Comparison of ENCODE assay signal across 1 cellular context in the genomic region with DNA sequence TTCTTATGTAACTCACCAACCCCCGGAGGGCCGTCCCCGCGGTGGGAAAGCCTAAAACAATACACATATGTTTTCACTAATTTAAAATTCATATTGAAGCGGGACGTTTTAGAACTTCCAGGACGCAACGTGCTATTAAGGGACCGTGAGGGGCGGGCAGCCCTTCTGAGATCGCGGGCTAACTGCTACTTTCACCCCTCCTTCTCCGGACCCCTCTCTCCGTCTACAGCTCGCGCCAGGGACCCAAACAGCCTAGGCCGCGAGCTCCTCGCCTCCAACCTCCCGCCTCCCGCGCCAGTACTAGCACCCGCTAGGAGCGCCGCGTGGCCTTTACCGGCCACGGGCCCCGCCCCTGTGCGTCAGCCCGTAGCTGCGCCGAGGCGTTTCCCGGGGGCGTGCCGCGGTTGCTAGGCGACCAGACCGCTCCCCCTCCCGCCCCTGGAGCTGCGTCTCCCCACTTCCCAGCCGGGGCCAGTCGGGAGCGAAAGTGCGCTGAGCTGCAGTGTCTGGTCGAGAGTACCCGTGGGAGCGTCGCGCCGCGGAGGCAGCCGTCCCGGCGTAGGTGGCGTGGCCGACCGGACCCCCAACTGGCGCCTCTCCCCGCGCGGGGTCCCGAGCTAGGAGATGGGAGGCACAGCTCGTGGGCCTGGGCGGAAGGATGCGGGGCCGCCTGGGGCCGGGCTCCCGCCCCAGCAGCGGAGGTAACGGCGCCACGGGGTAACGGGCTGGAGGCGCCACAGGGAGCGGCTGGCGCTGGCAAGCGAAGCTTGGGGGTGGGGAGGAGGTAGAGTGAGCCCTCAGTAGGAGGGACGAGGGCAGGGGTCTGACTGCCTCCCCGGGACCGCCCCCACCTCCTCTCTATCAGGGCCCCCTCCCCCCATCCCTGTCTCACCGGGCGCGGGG.
A peak's percentile ranks its signal among the peaks of the same experiment; 100 is the strongest.
TF ChIP-seq lines count a peak whose summit lies in the region.

Gene DYRK3, plus strand, starts transcription at position 457 of the 903 bp plus-strand sequence. Its CDS starts 168 bp downstream, at position 625.

TF ChIP-seq in HepG2, 621 proteins besides CTCF, POLR2A, EP300 and RAD21 (continued from another document and continues in another):
- peak; percentile 53; the same call in 1 of the 2 replicates for TF ChIP-seq E2F1 (CRISPR knock-in tag; IDR thresholded peaks at IDR 0.05)
- TF ChIP-seq, protein P1, sequence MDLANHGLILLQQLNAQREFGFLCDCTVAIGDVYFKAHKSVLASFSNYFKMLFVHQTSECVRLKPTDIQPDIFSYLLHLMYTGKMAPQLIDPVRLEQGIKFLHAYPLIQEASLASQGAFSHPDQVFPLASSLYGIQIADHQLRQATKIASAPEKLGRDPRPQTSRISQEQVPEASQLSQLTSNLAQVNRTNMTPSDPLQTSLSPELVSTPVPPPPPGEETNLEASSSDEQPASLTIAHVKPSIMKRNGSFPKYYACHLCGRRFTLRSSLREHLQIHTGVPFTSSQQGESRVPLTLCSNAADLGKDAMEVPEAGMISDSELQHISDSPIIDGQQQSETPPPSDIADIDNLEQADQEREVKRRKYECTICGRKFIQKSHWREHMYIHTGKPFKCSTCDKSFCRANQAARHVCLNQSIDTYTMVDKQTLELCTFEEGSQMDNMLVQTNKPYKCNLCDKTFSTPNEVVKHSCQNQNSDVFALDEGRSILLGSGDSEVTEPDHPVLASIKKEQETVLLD (CRISPR knock-in tag; IDR thresholded peaks at IDR 0.05; ENCODE audit: low read depth) = 0 out of 2 replicates have a peak, but pooled peaks have one; percentile 63
- peak; percentile 85 for TF ChIP-seq RBFOX2 (IDR thresholded peaks at IDR 0.05; ENCODE audit: low read depth, low read length)
- TF ChIP-seq AHR (CRISPR knock-in tag; IDR thresholded peaks at IDR 0.05) = no peak
- TF ChIP-seq, protein P2, sequence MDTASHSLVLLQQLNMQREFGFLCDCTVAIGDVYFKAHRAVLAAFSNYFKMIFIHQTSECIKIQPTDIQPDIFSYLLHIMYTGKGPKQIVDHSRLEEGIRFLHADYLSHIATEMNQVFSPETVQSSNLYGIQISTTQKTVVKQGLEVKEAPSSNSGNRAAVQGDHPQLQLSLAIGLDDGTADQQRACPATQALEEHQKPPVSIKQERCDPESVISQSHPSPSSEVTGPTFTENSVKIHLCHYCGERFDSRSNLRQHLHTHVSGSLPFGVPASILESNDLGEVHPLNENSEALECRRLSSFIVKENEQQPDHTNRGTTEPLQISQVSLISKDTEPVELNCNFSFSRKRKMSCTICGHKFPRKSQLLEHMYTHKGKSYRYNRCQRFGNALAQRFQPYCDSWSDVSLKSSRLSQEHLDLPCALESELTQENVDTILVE (CRISPR knock-in tag; IDR thresholded peaks at IDR 0.05) = no peak
- TF ChIP-seq ARNT (IDR thresholded peaks at IDR 0.05) = no peak
- TF ChIP-seq AKAP8 (CRISPR knock-in tag; IDR thresholded peaks at IDR 0.05) = no peak
- TF ChIP-seq CBX5 (CRISPR knock-in tag; IDR thresholded peaks at IDR 0.05; ENCODE audit: borderline replicate concordance) = peak; percentile 53; the same call in 1 of the 2 replicates
- TF ChIP-seq REL (CRISPR knock-in tag; conservative IDR thresholded peaks at IDR 0.05) = peak; percentile 59; the same call in 1 of the 2 replicates
- TF ChIP-seq RBAK (CRISPR knock-in tag; IDR thresholded peaks at IDR 0.05) = no peak
- no peak for TF ChIP-seq NONO (IDR thresholded peaks at IDR 0.05)
- peak; percentile 23; the same call in 1 of the 2 replicates for TF ChIP-seq NONO (CRISPR knock-in tag; conservative IDR thresholded peaks at IDR 0.05)
- peak; percentile 61; the same call in 1 of the 2 replicates for TF ChIP-seq ZNF660 (CRISPR knock-in tag; IDR thresholded peaks at IDR 0.05; ENCODE audit: borderline replicate concordance, low read depth)
- TF ChIP-seq ZNF597 (CRISPR knock-in tag; IDR thresholded peaks at IDR 0.05) = no peak
- peak; percentile 81 for TF ChIP-seq KLF11 (CRISPR knock-in tag; IDR thresholded peaks at IDR 0.05)
- TF ChIP-seq YEATS4 (CRISPR knock-in tag; IDR thresholded peaks at IDR 0.05; ENCODE audit: borderline replicate concordance) = peak; percentile 83; the same call in 1 of the 2 replicates
- no peak for TF ChIP-seq CCAR2 (optimal IDR thresholded peaks at IDR 0.05; ENCODE audit: low read depth, low read length)
- TF ChIP-seq ZNF292 (CRISPR knock-in tag; IDR thresholded peaks at IDR 0.05; ENCODE audit: borderline replicate concordance, low read depth) = 0 out of 2 replicates have a peak, but pooled peaks have one; percentile 30
- TF ChIP-seq TFAP4 (IDR thresholded peaks at IDR 0.05; ENCODE audit: borderline replicate concordance, low read depth) = 0 out of 2 replicates have a peak, but pooled peaks have one; percentile 24
- 0 out of 2 replicates have a peak, but pooled peaks have one; percentile 32 for TF ChIP-seq GATA4 (IDR thresholded peaks at IDR 0.05; ENCODE audit: borderline replicate concordance, low read depth)
- TF ChIP-seq SIN3B (IDR thresholded peaks at IDR 0.05; ENCODE audit: low read length) = no peak
- no peak for TF ChIP-seq ZNF878 (CRISPR knock-in tag; IDR thresholded peaks at IDR 0.05)
- TF ChIP-seq, protein P3, sequence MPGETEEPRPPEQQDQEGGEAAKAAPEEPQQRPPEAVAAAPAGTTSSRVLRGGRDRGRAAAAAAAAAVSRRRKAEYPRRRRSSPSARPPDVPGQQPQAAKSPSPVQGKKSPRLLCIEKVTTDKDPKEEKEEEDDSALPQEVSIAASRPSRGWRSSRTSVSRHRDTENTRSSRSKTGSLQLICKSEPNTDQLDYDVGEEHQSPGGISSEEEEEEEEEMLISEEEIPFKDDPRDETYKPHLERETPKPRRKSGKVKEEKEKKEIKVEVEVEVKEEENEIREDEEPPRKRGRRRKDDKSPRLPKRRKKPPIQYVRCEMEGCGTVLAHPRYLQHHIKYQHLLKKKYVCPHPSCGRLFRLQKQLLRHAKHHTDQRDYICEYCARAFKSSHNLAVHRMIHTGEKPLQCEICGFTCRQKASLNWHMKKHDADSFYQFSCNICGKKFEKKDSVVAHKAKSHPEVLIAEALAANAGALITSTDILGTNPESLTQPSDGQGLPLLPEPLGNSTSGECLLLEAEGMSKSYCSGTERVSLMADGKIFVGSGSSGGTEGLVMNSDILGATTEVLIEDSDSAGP (CRISPR knock-in tag; IDR thresholded peaks at IDR 0.05; ENCODE audit: borderline replicate concordance) = peak; percentile 87
- TF ChIP-seq, protein P4, sequence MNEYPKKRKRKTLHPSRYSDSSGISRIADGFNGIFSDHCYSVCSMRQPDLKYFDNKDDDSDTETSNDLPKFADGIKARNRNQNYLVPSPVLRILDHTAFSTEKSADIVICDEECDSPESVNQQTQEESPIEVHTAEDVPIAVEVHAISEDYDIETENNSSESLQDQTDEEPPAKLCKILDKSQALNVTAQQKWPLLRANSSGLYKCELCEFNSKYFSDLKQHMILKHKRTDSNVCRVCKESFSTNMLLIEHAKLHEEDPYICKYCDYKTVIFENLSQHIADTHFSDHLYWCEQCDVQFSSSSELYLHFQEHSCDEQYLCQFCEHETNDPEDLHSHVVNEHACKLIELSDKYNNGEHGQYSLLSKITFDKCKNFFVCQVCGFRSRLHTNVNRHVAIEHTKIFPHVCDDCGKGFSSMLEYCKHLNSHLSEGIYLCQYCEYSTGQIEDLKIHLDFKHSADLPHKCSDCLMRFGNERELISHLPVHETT (CRISPR knock-in tag; conservative IDR thresholded peaks at IDR 0.05) = no peak
- no peak for TF ChIP-seq TBL1XR1 (IDR thresholded peaks at IDR 0.05; ENCODE audit: borderline replicate concordance, low read length, partially characterized antibody)
- no peak for TF ChIP-seq THAP7 (CRISPR knock-in tag; IDR thresholded peaks at IDR 0.05)
- peak; percentile 32 for TF ChIP-seq ZBTB7B (CRISPR knock-in tag; IDR thresholded peaks at IDR 0.05)
- TF ChIP-seq, protein P5, sequence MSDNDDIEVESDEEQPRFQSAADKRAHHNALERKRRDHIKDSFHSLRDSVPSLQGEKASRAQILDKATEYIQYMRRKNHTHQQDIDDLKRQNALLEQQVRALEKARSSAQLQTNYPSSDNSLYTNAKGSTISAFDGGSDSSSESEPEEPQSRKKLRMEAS (IDR thresholded peaks at IDR 0.05) = peak; percentile 95
- TF ChIP-seq TCF7L2 (IDR thresholded peaks at IDR 0.05; ENCODE audit: low read depth, low read length) = no peak
- no peak for TF ChIP-seq FOSL1 (CRISPR knock-in tag; IDR thresholded peaks at IDR 0.05; ENCODE audit: borderline replicate concordance)
- TF ChIP-seq ETV6 (CRISPR knock-in tag; conservative IDR thresholded peaks at IDR 0.05) = no peak
- TF ChIP-seq BORCS8-MEF2B (CRISPR knock-in tag; IDR thresholded peaks at IDR 0.05) = peak; percentile 60; the same call in 1 of the 2 replicates
- no peak for TF ChIP-seq LCORL (IDR thresholded peaks at IDR 0.05)
- TF ChIP-seq LCORL (CRISPR knock-in tag; IDR thresholded peaks at IDR 0.05) = peak; percentile 72; the same call in 1 of the 2 replicates
- TF ChIP-seq KAT7 (CRISPR knock-in tag; IDR thresholded peaks at IDR 0.05; ENCODE audit: borderline replicate concordance) = peak; percentile 53; the same call in 1 of the 2 replicates
- no peak for TF ChIP-seq ZNF484 (CRISPR knock-in tag; IDR thresholded peaks at IDR 0.05; ENCODE audit: borderline replicate concordance, low read depth)
- no peak for TF ChIP-seq TARDBP (CRISPR knock-in tag; IDR thresholded peaks at IDR 0.05)
- no peak for TF ChIP-seq ZNF652 (CRISPR knock-in tag; IDR thresholded peaks at IDR 0.05; ENCODE audit: borderline replicate concordance, low read depth)
- no peak for TF ChIP-seq PHF5A (CRISPR knock-in tag; IDR thresholded peaks at IDR 0.05; ENCODE audit: low read depth, unreplicated experiment)
- TF ChIP-seq BCL6 (CRISPR knock-in tag; IDR thresholded peaks at IDR 0.05) = peak; percentile 16; the same call in 1 of the 2 replicates
- TF ChIP-seq POGZ (CRISPR knock-in tag; IDR thresholded peaks at IDR 0.05) = no peak; the same call in 1 of the 2 replicates
- TF ChIP-seq TCF7 (IDR thresholded peaks at IDR 0.05; ENCODE audit: low read depth) = no peak
- TF ChIP-seq NFATC3 (CRISPR knock-in tag; IDR thresholded peaks at IDR 0.05) = 0 out of 2 replicates have a peak, but pooled peaks have one; percentile 51
- TF ChIP-seq ZNF607 (CRISPR knock-in tag; IDR thresholded peaks at IDR 0.05; ENCODE audit: borderline replicate concordance) = no peak; the same call in 1 of the 2 replicates
- TF ChIP-seq TERF1 (CRISPR knock-in tag; IDR thresholded peaks at IDR 0.05) = no peak
- TF ChIP-seq ZNF143 (CRISPR knock-in tag; IDR thresholded peaks at IDR 0.05) = no peak; the same call in 1 of the 2 replicates
- TF ChIP-seq JARID2 (CRISPR knock-in tag; IDR thresholded peaks at IDR 0.05; ENCODE audit: insufficient replicate concordance) = no peak
- no peak for TF ChIP-seq ADNP (CRISPR knock-in tag; IDR thresholded peaks at IDR 0.05)
- TF ChIP-seq, protein P6, sequence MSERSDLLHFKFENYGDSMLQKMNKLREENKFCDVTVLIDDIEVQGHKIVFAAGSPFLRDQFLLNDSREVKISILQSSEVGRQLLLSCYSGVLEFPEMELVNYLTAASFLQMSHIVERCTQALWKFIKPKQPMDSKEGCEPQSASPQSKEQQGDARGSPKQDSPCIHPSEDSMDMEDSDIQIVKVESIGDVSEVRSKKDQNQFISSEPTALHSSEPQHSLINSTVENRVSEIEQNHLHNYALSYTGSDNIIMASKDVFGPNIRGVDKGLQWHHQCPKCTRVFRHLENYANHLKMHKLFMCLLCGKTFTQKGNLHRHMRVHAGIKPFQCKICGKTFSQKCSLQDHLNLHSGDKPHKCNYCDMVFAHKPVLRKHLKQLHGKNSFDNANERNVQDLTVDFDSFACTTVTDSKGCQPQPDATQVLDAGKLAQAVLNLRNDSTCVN (CRISPR knock-in tag; IDR thresholded peaks at IDR 0.05; ENCODE audit: borderline replicate concordance) = no peak
- TF ChIP-seq, protein P7, sequence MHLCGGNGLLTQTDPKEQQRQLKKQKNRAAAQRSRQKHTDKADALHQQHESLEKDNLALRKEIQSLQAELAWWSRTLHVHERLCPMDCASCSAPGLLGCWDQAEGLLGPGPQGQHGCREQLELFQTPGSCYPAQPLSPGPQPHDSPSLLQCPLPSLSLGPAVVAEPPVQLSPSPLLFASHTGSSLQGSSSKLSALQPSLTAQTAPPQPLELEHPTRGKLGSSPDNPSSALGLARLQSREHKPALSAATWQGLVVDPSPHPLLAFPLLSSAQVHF (CRISPR knock-in tag; IDR thresholded peaks at IDR 0.05) = peak; percentile 60; the same call in 1 of the 2 replicates
- TF ChIP-seq ZFY (CRISPR knock-in tag; IDR thresholded peaks at IDR 0.05) = peak; percentile 92
- no peak for TF ChIP-seq ZNF468 (CRISPR knock-in tag; IDR thresholded peaks at IDR 0.05)
- peak; percentile 59; the same call in 1 of the 2 replicates for TF ChIP-seq JUN (CRISPR knock-in tag; IDR thresholded peaks at IDR 0.05)
